Comparison of ENCODE assay signal across 29 cellular contexts in genomic region chr14:76488551-76488950, GRCh38.
"Had no signal": no experiment of that assay in that cellular context is flagged by ENCODE, and none has a peak within 500 bp of the region (broad histone marks: within the 10 kb centered on the region; RNA-seq: fewer than 3 reads in every experiment).

No MANE protein-coding gene starts in this region.

- H3K27me3 ChIP-seq: adrenal gland, body of pancreas, esophagus squamous epithelium, gastroesophageal sphincter, heart right ventricle had no signal

- H3K4me3 ChIP-seq: adrenal gland, body of pancreas, esophagus squamous epithelium, gastroesophageal sphincter, heart right ventricle had no signal

- ATAC-seq: activated CD4-positive, alpha-beta T cell treated with anti-CD3 and anti-CD28 coated beads for 36 hours; activated CD8-positive, alpha-beta memory T cell treated with anti-CD3 and anti-CD28 coated beads, Interleukin-2, amount 10 ng/mL, durations not matched to agents 7 days and 5 days; activated CD8-positive, alpha-beta T cell treated with anti-CD3 and anti-CD28 coated beads, Interleukin-2, amount 10 ng/mL, durations not matched to agents 7 days and 5 days; body of pancreas; gastroesophageal sphincter; heart right ventricle had no signal

- DNase-seq: activated CD4-positive, alpha-beta memory T cell treated with anti-CD3 and anti-CD28 coated beads for 36 hours; activated CD4-positive, alpha-beta T cell treated with anti-CD3 and anti-CD28 coated beads for 36 hours; activated CD4-positive, alpha-beta T cell treated with anti-CD3 and anti-CD28 coated beads, Interleukin-2, amount 10 ng/mL, durations not matched to agents 24 days and 14 days; activated CD4-positive, CD25-positive, alpha-beta regulatory T cell; activated CD4-positive, CD25-positive, alpha-beta regulatory T cell treated with anti-CD3 and anti-CD28 coated beads, Interleukin-2, amount 50 U/mL, for 72 hours; activated CD8-positive, alpha-beta memory T cell treated with anti-CD3 and anti-CD28 coated beads, Interleukin-2, amount 10 ng/mL, durations not matched to agents 7 days and 5 days; activated CD8-positive, alpha-beta memory T cell treated with anti-CD3 and anti-CD28 coated beads, Interleukin-2, amount 50 U/mL, for 4 hours; activated CD8-positive, alpha-beta T cell treated with anti-CD3 and anti-CD28 coated beads, Interleukin-2, amount 10 ng/mL, durations not matched to agents 7 days and 5 days; activated effector memory CD4-positive, alpha-beta T cell treated with anti-CD3 and anti-CD28 coated beads, Interleukin-2, amount 50 U/mL, for 16 hours; activated naive CD4-positive, alpha-beta T cell treated with anti-CD3 and anti-CD28 coated beads for 36 hours; activated naive CD8-positive, alpha-beta T cell treated with anti-CD3 and anti-CD28 coated beads for 36 hours; activated naive CD8-positive, alpha-beta T cell treated with anti-CD3 and anti-CD28 coated beads, Interleukin-2, amount 50 U/mL, for 24 hours; activated T-cell treated with anti-CD3 and anti-CD28 coated beads, Interleukin-2, amount 50 U/mL, for 1 hour; activated T-cell treated with anti-CD3 and anti-CD28 coated beads, Interleukin-2, amount 50 U/mL, for 48 hours; adrenal gland; amygdala; body of pancreas; caudate nucleus; cortex of kidney; effector CD8-positive, alpha-beta T cell; esophagus squamous epithelium; foreskin melanocyte; heart right ventricle; T-helper 2 cell had no signal

- H3K36me3 ChIP-seq: adrenal gland, esophagus squamous epithelium, gastroesophageal sphincter had no signal

- H3K27ac ChIP-seq: adrenal gland, body of pancreas, epithelial cell of prostate, esophagus squamous epithelium, gastroesophageal sphincter, heart right ventricle had no signal

- H3K4me1 ChIP-seq: adrenal gland, body of pancreas, esophagus squamous epithelium, gastroesophageal sphincter, heart right ventricle had no signal

- H3K9me3 ChIP-seq: adrenal gland, body of pancreas, esophagus squamous epithelium, gastroesophageal sphincter, heart right ventricle had no signal

- FAIRE-seq: colon, endometrium, endothelial cell of umbilical vein had no signal
